ENCODE assay signal across 8 cellular contexts in genomic region chr16:81445143-81445922, GRCh38. TPM values are rescaled to one million over a fixed set of nuclear protein-coding genes. Genes with fewer than 3 reads are reported as not detected.
DNase-seq lines count a peak whose midpoint lies in the region; ATAC-seq and TF ChIP-seq lines count a peak whose summit lies in the region.

No MANE protein-coding gene starts in this region.

- no peak for TF ChIP-seq RAD21 in Ishikawa (IDR thresholded peaks at IDR 0.05; ENCODE audit: low read depth)

- H3K27ac Mint-ChIP-seq in CD14-positive monocyte, result peak overlapping the region; percentile 92 to 99 (median 96)
- peak overlapping the region; percentile 79 to 97 (median 93) for H3K27ac Mint-ChIP-seq in naive thymus-derived CD8-positive, alpha-beta T cell

- no peaks in the 10 kb centered on the region for H3K9me3 ChIP-seq in esophagus (ENCODE audit: control insufficient read depth in 2 of 2, insufficient read depth in 1 of 2, low read depth in 1 of 2, low read length in 1 of 2)

- peaks cover 6 to 22% (median 7%) of the 10 kb centered on the region in 3 donors for H3K27me3 Mint-ChIP-seq in CD14-positive monocyte (ENCODE audit: low read depth in 3 of 3)
- H3K27me3 Mint-ChIP-seq in naive thymus-derived CD8-positive, alpha-beta T cell, result no peaks in the 10 kb centered on the region

- H3K27ac ChIP-seq in esophagus (ENCODE audit: low read depth in 2 of 2, low read length in 1 of 2), result peak overlapping the region; percentile 96 to 97

- peaks cover 0 to 2% (median 0%) of the 10 kb centered on the region in 7 donors for H3K9me3 Mint-ChIP-seq in CD14-positive monocyte
- H3K9me3 Mint-ChIP-seq in naive thymus-derived CD8-positive, alpha-beta T cell, result no peaks in the 10 kb centered on the region

- WGBS in esophagus, 2 donors, result 0 to 1% methylated on average over 49 to 59 of the region's 62 CpGs

- peaks cover 53% of the 10 kb centered on the region for H3K4me1 Mint-ChIP-seq in CD14-positive monocyte
- H3K4me1 Mint-ChIP-seq in naive thymus-derived CD8-positive, alpha-beta T cell, result peaks cover 35 to 64% (median 58%) of the 10 kb centered on the region in 4 donors

- H3K4me3 ChIP-seq in esophagus (ENCODE audit: low read depth in 1 of 2, low read length in 2 of 2), result peak overlapping the region; percentile 77 to 90

- peak overlapping the region; percentile 99 for H3K4me3 Mint-ChIP-seq in CD14-positive monocyte
- H3K4me3 Mint-ChIP-seq in naive thymus-derived CD8-positive, alpha-beta T cell, result peak overlapping the region; percentile 82 to 97 (median 92)

- TF ChIP-seq EP300 in Ishikawa (IDR thresholded peaks at IDR 0.05; ENCODE audit: borderline replicate concordance), result no peak

- TF ChIP-seq CTCF in CD14-positive monocyte (IDR thresholded peaks at IDR 0.05), result peak; percentile 25

- H3K27me3 ChIP-seq in esophagus (ENCODE audit: control insufficient read depth in 1 of 2, insufficient read depth in 2 of 2, low read length in 2 of 2), result no peaks in the 10 kb centered on the region

- peak; percentile 32 to 33 for ATAC-seq in naive thymus-derived CD8-positive, alpha-beta T cell
- no peak for ATAC-seq in HG03439 (IDR thresholded peaks at IDR 0.05; ENCODE audit: unreplicated experiment)

- DNase-seq in CD14-positive monocyte (ENCODE audit: low spot score) (no peak), GM19238 (ENCODE audit: insufficient read length, low spot score) (peak; percentile 77), NCI-H2196 (lab: John Stamatoyannopoulos, UW; ENCODE audit: unreplicated experiment) (no peak)
- peak; percentile 78 for DNase-seq in activated CD8-positive, alpha-beta memory T cell treated with anti-CD3 and anti-CD28 coated beads for 24 hours
- peak in 9 of 10 donors; percentile 11 to 55 (median 40) for DNase-seq in naive thymus-derived CD8-positive, alpha-beta T cell

- H3K4me1 ChIP-seq in esophagus (ENCODE audit: control insufficient read depth in 2 of 2, insufficient read depth in 2 of 2, low read length in 1 of 2), result peaks cover 5 to 18% of the 10 kb centered on the region in 2 donors

- POLR2A ChIA-PET in naive thymus-derived CD8-positive, alpha-beta T cell (lab: Charles Lee), result interaction anchor here (0.6 to 3.8 kb wide), 6 partner anchors 13 to 42 kb away, joined by 3 to 24 read pairs (median 6); no protein-coding TSS in a partner anchor

- peaks cover 0 to 2% of the 10 kb centered on the region in 2 donors for H3K36me3 ChIP-seq in esophagus (ENCODE audit: control insufficient read depth in 2 of 2, insufficient read depth in 2 of 2, low read length in 1 of 2)

- H3K36me3 Mint-ChIP-seq in CD14-positive monocyte, result peaks cover 22 to 31% of the 10 kb centered on the region in 2 donors
- no peaks in the 10 kb centered on the region for H3K36me3 Mint-ChIP-seq in naive thymus-derived CD8-positive, alpha-beta T cell

- intact Hi-C loops in CD14-positive monocyte (cut with micrococcal nuclease), result loop anchor here in 1 of 2 donors (5.0 kb wide), 1 partner anchor 37 kb away; no protein-coding TSS in a partner anchor

TF ChIP-seq in Ishikawa, 13 proteins besides CTCF, POLR2A, EP300 and RAD21:
- TF ChIP-seq ZBTB7A (IDR thresholded peaks at IDR 0.05; ENCODE audit: low read depth), result 0 out of 2 replicates have a peak, but pooled peaks have one; percentile 35
- no peak for TF ChIP-seq CREB1 (IDR thresholded peaks at IDR 0.05; ENCODE audit: low read depth)

RNA-seq across cellular contexts. Expression of gene CMIP, which starts 0.7 kb away (rescaled TPM):
- under 1 TPM; 0.85 to 0.93 TPM for polyA plus RNA-seq in CD14-positive monocyte
- polyA plus RNA-seq in esophagus, result 10 to 100 TPM; 16.9 to 19.3 TPM
- total RNA-seq in naive thymus-derived CD8-positive, alpha-beta T cell, result 10 to 100 TPM; 38.8 to 41.5 TPM
- polyA plus RNA-seq in naive thymus-derived CD8-positive, alpha-beta T cell, result 1 to 10 TPM in 1 of 3 donors, under 1 TPM in 2; 0.31 to 1.3 (median 0.65) TPM

Comparison
In these comparisons a context has a peak if more than half of its experiments do, and no peak if none do; other contexts are left out.
1. DNase-seq: peak in GM19238 (single experiment), activated CD8-positive, alpha-beta memory T cell treated with anti-CD3 and anti-CD28 coated beads for 24 hours (single experiment) and naive thymus-derived CD8-positive, alpha-beta T cell (9 of 10); none in CD14-positive monocyte (single experiment) and NCI-H2196 (single experiment).
2. RNA of gene CMIP, which starts 0.7 kb away (polyA plus RNA-seq): 16.9 to 19.3 TPM in esophagus; 0.85 to 0.93 TPM in CD14-positive monocyte and 0.31 to 1.3 TPM in naive thymus-derived CD8-positive, alpha-beta T cell; every median in the first group is over 4 times any median in the second.